In genomic region chr6:116779569-116780164, GRCh38 we compare ENCODE assay signal across 8 cellular contexts. TPM values are rescaled to one million over a fixed set of nuclear protein-coding genes. Genes with fewer than 3 reads are reported as not detected.
DNase-seq lines count a peak whose midpoint lies in the region; ATAC-seq and TF ChIP-seq lines count a peak whose summit lies in the region.

No MANE protein-coding gene starts in this region.

- H3K4me1 ChIP-seq in heart left ventricle (no peaks in the 10 kb centered on the region), right cardiac atrium (ENCODE audit: control insufficient read depth, insufficient read depth, low read length) (no peaks in the 10 kb centered on the region), Panc1 (ENCODE audit: control insufficient read depth, insufficient read depth, low read length) (no peaks in the 10 kb centered on the region)

- DNase-seq in heart left ventricle, result no peak
- DNase-seq in right cardiac atrium, result no peak
- no peak for DNase-seq in HL-60 (ENCODE audit: low read depth in 1 of 2, low spot score in 1 of 2)
- DNase-seq in Panc1 (ENCODE audit: low read depth, low spot score), result peak; percentile 10
- DNase-seq in fibroblast of the aortic adventitia (ENCODE audit: low read depth), result peak; percentile 55
- DNase-seq in superior temporal gyrus (ENCODE audit: extremely low spot score), result peak; percentile 80
- no peak for DNase-seq in stimulated activated naive CD8-positive, alpha-beta T cell treated with anti-CD3 and anti-CD28 coated beads, Interleukin-15, Interleukin-2, amounts not matched to agents 100 U/mL and 50 U/mL, for 24 hours
- DNase-seq in activated naive CD8-positive, alpha-beta T cell treated with anti-CD3 and anti-CD28 coated beads for 36 hours, result no peak

- peak overlapping the region in 3 of 12 donors; percentile 8 to 32 (median 14) for H3K4me3 ChIP-seq in heart left ventricle
- H3K4me3 ChIP-seq in right cardiac atrium (ENCODE audit: low read length), result no peak overlapping the region
- no peak overlapping the region for H3K4me3 ChIP-seq in HL-60 (replicated peaks; ENCODE audit: insufficient read depth, low read length)
- H3K4me3 ChIP-seq in Panc1 (ENCODE audit: low read depth in 2 of 2, low read length in 2 of 2), result no peak overlapping the region
- no peak overlapping the region for H3K4me3 ChIP-seq in fibroblast of the aortic adventitia (ENCODE audit: low read depth, low read length)

- H3K36me3 Mint-ChIP-seq in activated naive CD8-positive, alpha-beta T cell treated with anti-CD3 and anti-CD28 coated beads for 36 hours, result no peaks in the 10 kb centered on the region

- H3K27ac ChIP-seq in heart left ventricle, result no peak overlapping the region
- H3K27ac ChIP-seq in right cardiac atrium (ENCODE audit: low read length), result no peak overlapping the region
- no peak overlapping the region for H3K27ac ChIP-seq in HL-60 (replicated peaks)
- no peak overlapping the region for H3K27ac ChIP-seq in Panc1 (ENCODE audit: low read length)

- no peak for ATAC-seq in heart left ventricle
- ATAC-seq in right cardiac atrium, result no peak
- peak; percentile 84 for ATAC-seq in Panc1
- no peak for ATAC-seq in stimulated activated naive CD8-positive, alpha-beta T cell treated with anti-CD3 and anti-CD28 coated beads, Interleukin-15, Interleukin-2, amounts not matched to agents 100 U/mL and 50 U/mL, for 24 hours

- no peaks in the 10 kb centered on the region for H3K9me3 Mint-ChIP-seq in activated naive CD8-positive, alpha-beta T cell treated with anti-CD3 and anti-CD28 coated beads for 36 hours

- 27 to 31% (median 27%) methylated on average over 13 of the region's 13 CpGs for WGBS in heart left ventricle, 4 donors
- WGBS in right cardiac atrium, result 26% methylated on average over 13 of the region's 13 CpGs

- no peaks in the 10 kb centered on the region for H3K9me3 ChIP-seq in heart left ventricle
- no peaks in the 10 kb centered on the region for H3K9me3 ChIP-seq in right cardiac atrium (ENCODE audit: control insufficient read depth, low read length)
- no peaks in the 10 kb centered on the region for H3K9me3 ChIP-seq in Panc1 (ENCODE audit: control insufficient read depth, insufficient read depth, low read depth, low read length)

- POLR2A ChIA-PET in Panc1 (lab: Charles Lee), result no interaction called here

- TF ChIP-seq CTCF in heart left ventricle (IDR thresholded peaks at IDR 0.05) (peak; percentile 17 to 62 (median 40)), HL-60 (IDR thresholded peaks at IDR 0.05; ENCODE audit: insufficient read depth, low read length) (peak; percentile 16), Panc1 (IDR thresholded peaks at IDR 0.05) (peak; percentile 77), fibroblast of the aortic adventitia (IDR thresholded peaks at IDR 0.05; ENCODE audit: insufficient read depth, low read length) (peak; percentile 39)

- H3K36me3 ChIP-seq in heart left ventricle, result no peaks in the 10 kb centered on the region
- H3K36me3 ChIP-seq in Panc1 (ENCODE audit: control insufficient read depth, insufficient read depth, low read length), result no peaks in the 10 kb centered on the region

- in situ Hi-C loops in Panc1 (cut with HindIII; ENCODE audit: low pct_unique_long_range_greater_than_20kb, low sequenced_read_pairs), result no loop called here

- H3K4me3 Mint-ChIP-seq in activated naive CD8-positive, alpha-beta T cell treated with anti-CD3 and anti-CD28 coated beads for 36 hours, result no peak overlapping the region

- intact Hi-C loops in heart left ventricle (cut with DNase I) (loop anchor here in 7 of 10 donors (5.0 to 10.0 kb wide), 7 partner anchors 65 to 538 kb away; no protein-coding TSS in a partner anchor), right cardiac atrium (cut with DNase I) (loop anchor here in 2 of 4 donors (10.0 kb wide), 2 partner anchors 65 to 175 kb away; no protein-coding TSS in a partner anchor), Panc1 (cut with micrococcal nuclease; ENCODE audit: unreplicated experiment) (loop anchor here (1.0 to 5.0 kb wide), 2 partner anchors 68 to 188 kb away; no protein-coding TSS in a partner anchor)

- no TSS peak for BruUV-seq in Panc1 (replicated peaks; lab: Mats Ljungman, UMichigan)

- H3K27me3 ChIP-seq in heart left ventricle (peaks cover 0 to 6% (median 0%) of the 10 kb centered on the region in 9 donors), right cardiac atrium (ENCODE audit: control insufficient read depth, insufficient read depth) (no peaks in the 10 kb centered on the region), HL-60 (ENCODE audit: insufficient read depth, poor library complexity, severe bottlenecking) (peaks cover 6% of the 10 kb centered on the region), Panc1 (ENCODE audit: control insufficient read depth, insufficient read depth, low read length) (peaks cover 10% of the 10 kb centered on the region; the same call in 1 of the 2 replicates)

- CTCF ChIA-PET in Panc1 (lab: Charles Lee), result interaction anchor here (0.7 kb wide), 1 partner anchor 187 kb away, joined by 6 read pairs; no protein-coding TSS in a partner anchor

- H3K4me1 Mint-ChIP-seq in activated naive CD8-positive, alpha-beta T cell treated with anti-CD3 and anti-CD28 coated beads for 36 hours, result no peaks in the 10 kb centered on the region

- peaks cover 36% of the 10 kb centered on the region for H3K27me3 Mint-ChIP-seq in activated naive CD8-positive, alpha-beta T cell treated with anti-CD3 and anti-CD28 coated beads for 36 hours

- no peak for TF ChIP-seq POLR2A in heart left ventricle (IDR thresholded peaks at IDR 0.05)

- no peak overlapping the region for H3K27ac Mint-ChIP-seq in activated naive CD8-positive, alpha-beta T cell treated with anti-CD3 and anti-CD28 coated beads for 36 hours

RNA-seq across cellular contexts. Expression of gene FAM162B, which starts 14.1 kb away (rescaled TPM):
- total RNA-seq in heart left ventricle (1 to 10 TPM; 2.7 to 8.9 (median 3.4) TPM), right cardiac atrium (1 to 10 TPM in 3 of 4 donors, under 1 TPM in 1; 0.70 to 3.1 (median 2.2) TPM), Panc1 (2021; ENCODE audit: unreplicated experiment) (not detected), fibroblast of the aortic adventitia (ENCODE audit: low replicate concordance) (1.6 TPM in 1 of 2 replicates, not detected in the other)
- polyA plus RNA-seq in heart left ventricle (1 to 10 TPM; 3.7 to 4.5 TPM), right cardiac atrium (3.9 TPM)
- not detected for polyA plus RNA-seq in Panc1 (2012; ENCODE audit: insufficient read length)
- total RNA-seq in activated naive CD8-positive, alpha-beta T cell treated with anti-CD3 and anti-CD28 coated beads for 36 hours, result not detected

RNA-seq across cellular contexts. Expression of gene GPRC6A, which starts 49.2 kb away (rescaled TPM):
- total RNA-seq in heart left ventricle (not detected), right cardiac atrium (not detected), Panc1 (2021; ENCODE audit: unreplicated experiment) (not detected), fibroblast of the aortic adventitia (ENCODE audit: low replicate concordance) (not detected in 2 replicates)
- polyA plus RNA-seq in heart left ventricle (not detected), right cardiac atrium (not detected)
- not detected for polyA plus RNA-seq in Panc1 (2012; ENCODE audit: insufficient read length)
- total RNA-seq in activated naive CD8-positive, alpha-beta T cell treated with anti-CD3 and anti-CD28 coated beads for 36 hours, result not detected

Comparison
In these comparisons a context has a peak if more than half of its experiments do, and no peak if none do; other contexts are left out.
1. DNase-seq: peak in Panc1 (single experiment), fibroblast of the aortic adventitia (single experiment) and superior temporal gyrus (single experiment); none in heart left ventricle (0 of 5), right cardiac atrium (0 of 3), HL-60 (0 of 2), stimulated activated naive CD8-positive, alpha-beta T cell treated with anti-CD3 and anti-CD28 coated beads, Interleukin-15, Interleukin-2, amounts not matched to agents 100 U/mL and 50 U/mL, for 24 hours (single experiment) and activated naive CD8-positive, alpha-beta T cell treated with anti-CD3 and anti-CD28 coated beads for 36 hours (single experiment).
2. CTCF ChIP-seq: peak in every context shown above with its lines; median percentile 77 in Panc1; 40 in heart left ventricle; 39 in fibroblast of the aortic adventitia; 16 in HL-60.